1 cellular context compared by ENCODE assay signal in the genomic region with DNA sequence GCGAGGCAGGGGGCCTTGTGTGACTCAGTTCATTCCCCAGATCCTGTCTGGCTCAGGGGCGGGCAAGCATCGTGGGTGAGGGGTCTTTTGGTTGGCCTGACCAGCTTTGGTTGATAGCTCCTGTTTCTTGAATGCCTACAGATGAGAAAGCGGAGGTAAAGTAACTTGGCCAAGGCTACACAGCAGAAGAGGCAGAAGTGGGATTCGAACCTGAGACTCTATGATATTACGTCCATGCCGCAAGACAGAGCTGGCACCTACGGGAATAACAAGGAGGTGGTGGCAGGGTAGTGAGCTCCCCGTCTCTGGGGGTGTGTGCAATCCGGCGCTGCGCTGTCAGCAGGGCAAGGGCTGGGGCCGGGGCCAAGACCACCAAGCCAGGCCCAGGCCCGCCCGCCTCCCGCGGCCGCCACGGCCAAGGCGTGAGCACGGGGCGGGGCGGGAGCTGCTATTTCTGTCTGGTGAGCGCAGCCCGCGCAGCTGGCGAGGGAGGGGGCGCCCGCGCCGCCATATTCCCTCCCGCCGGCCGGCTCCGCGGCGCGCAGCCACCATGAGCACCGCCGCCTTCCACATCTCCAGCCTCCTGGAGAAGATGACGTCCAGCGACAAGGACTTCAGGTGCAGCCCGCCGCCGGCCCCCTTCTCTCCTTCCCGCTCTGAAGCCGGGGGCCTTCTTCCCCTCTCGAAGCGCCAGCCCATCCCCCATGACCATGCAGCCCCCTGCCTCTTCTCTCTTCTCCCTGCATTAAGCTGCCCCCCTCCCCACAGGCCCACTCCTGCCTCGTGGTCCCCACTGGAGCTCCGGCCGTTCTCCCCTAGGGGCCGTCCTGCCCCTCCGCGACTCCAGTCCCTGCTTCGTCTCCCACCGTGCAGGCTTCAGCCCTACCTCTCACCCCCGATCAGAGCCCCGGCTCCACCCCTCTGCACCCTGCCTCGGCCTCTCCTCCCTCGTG.
A peak's percentile ranks its signal among the peaks of the same experiment; 100 is the strongest.
TF ChIP-seq lines count a peak whose summit lies in the region.

Gene CAND2, plus strand, starts transcription at position 510 of the 953 bp plus-strand sequence. Its CDS starts 41 bp downstream, at position 551.

TF ChIP-seq in K562, 482 proteins besides CTCF, POLR2A, EP300 and RAD21 (continued from another document and continues in another):
- TF ChIP-seq, protein P1, sequence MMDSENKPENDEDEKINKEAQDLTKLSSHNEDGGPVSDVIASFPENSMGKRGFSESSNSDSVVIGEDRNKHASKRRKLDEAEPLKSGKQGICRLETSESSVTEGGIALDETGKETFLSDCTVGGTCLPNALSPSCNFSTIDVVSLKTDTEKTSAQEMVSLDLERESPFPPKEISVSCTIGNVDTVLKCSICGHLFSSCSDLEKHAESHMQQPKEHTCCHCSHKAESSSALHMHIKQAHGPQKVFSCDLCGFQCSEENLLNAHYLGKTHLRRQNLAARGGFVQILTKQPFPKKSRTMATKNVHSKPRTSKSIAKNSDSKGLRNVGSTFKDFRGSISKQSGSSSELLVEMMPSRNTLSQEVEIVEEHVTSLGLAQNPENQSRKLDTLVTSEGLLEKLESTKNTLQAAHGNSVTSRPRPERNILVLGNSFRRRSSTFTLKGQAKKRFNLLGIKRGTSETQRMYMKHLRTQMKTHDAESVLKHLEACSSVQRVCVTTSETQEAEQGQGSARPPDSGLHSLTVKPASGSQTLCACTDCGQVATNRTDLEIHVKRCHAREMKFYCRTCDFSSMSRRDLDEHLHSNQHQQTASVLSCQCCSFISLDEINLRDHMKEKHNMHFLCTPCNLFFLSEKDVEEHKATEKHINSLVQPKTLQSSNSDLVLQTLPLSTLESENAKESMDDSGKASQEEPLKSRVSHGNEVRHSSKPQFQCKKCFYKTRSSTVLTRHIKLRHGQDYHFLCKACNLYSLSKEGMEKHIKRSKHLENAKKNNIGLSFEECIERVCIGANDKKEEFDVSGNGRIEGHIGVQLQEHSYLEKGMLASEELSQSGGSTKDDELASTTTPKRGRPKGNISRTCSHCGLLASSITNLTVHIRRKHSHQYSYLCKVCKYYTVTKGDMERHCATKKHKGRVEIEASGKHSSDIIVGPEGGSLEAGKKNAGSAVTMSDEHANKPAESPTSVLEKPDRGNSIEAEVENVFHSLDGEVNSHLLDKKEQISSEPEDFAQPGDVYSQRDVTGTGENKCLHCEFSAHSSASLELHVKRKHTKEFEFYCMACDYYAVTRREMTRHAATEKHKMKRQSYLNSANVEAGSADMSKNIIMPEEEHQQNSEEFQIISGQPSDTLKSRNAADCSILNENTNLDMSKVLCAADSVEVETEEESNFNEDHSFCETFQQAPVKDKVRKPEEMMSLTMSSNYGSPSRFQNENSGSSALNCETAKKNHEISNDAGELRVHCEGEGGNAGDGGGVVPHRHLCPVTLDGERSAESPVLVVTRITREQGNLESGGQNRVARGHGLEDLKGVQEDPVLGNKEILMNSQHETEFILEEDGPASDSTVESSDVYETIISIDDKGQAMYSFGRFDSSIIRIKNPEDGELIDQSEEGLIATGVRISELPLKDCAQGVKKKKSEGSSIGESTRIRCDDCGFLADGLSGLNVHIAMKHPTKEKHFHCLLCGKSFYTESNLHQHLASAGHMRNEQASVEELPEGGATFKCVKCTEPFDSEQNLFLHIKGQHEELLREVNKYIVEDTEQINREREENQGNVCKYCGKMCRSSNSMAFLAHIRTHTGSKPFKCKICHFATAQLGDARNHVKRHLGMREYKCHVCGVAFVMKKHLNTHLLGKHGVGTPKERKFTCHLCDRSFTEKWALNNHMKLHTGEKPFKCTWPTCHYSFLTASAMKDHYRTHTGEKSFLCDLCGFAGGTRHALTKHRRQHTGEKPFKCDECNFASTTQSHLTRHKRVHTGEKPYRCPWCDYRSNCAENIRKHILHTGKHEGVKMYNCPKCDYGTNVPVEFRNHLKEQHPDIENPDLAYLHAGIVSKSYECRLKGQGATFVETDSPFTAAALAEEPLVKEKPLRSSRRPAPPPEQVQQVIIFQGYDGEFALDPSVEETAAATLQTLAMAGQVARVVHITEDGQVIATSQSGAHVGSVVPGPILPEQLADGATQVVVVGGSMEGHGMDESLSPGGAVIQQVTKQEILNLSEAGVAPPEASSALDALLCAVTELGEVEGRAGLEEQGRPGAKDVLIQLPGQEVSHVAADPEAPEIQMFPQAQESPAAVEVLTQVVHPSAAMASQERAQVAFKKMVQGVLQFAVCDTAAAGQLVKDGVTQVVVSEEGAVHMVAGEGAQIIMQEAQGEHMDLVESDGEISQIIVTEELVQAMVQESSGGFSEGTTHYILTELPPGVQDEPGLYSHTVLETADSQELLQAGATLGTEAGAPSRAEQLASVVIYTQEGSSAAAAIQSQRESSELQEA (IDR thresholded peaks at IDR 0.05; ENCODE audit: low read depth): no peak
- TF ChIP-seq MCM7 (IDR thresholded peaks at IDR 0.05) (no peak), ZNF146 (CRISPR knock-in tag; IDR thresholded peaks at IDR 0.05; ENCODE audit: unreplicated experiment) (no peak), ZNF589 (CRISPR knock-in tag; IDR thresholded peaks at IDR 0.05; ENCODE audit: low read depth) (no peak), SIX5 (IDR thresholded peaks at IDR 0.05; ENCODE audit: borderline replicate concordance in 1 of 2, insufficient read depth in 1 of 2, low read depth in 1 of 2, low read length in 2 of 2) (no peak), SIN3B (IDR thresholded peaks at IDR 0.05; ENCODE audit: low read depth) (0 out of 2 replicates have a peak, but pooled peaks have one; percentile 16), ZNF263 (CRISPR knock-in tag; IDR thresholded peaks at IDR 0.05; ENCODE audit: borderline replicate concordance) (no peak; the same call in 1 of the 2 replicates), ZNF766 (CRISPR knock-in tag; conservative IDR thresholded peaks at IDR 0.05) (no peak), L3MBTL2 (IDR thresholded peaks at IDR 0.05) (peak; percentile 88), MEF2D (tag; conservative IDR thresholded peaks at IDR 0.05; ENCODE audit: low read depth) (peak; percentile 58; the same call in 1 of the 2 replicates), ZNF133 (CRISPR knock-in tag; IDR thresholded peaks at IDR 0.05) (no peak), TBP (optimal IDR thresholded peaks at IDR 0.05; ENCODE audit: low read depth, low read length) (peak; percentile 57), SMAD3 (CRISPR knock-in tag; conservative IDR thresholded peaks at IDR 0.05) (no peak), ARNT (IDR thresholded peaks at IDR 0.05) (no peak), TRIM28 (IDR thresholded peaks at IDR 0.05) (no peak; the same call in 1 of the 2 replicates), E2F6 (IDR thresholded peaks at IDR 0.05; ENCODE audit: borderline replicate concordance in 1 of 2, extremely low read depth in 1 of 2, insufficient read depth in 1 of 2, insufficient read length in 1 of 2, low read depth in 1 of 2, low read length in 1 of 2, poor library complexity in 1 of 2, severe bottlenecking in 1 of 2) (peak; percentile 68 to 86), NR3C1 (CRISPR knock-in tag; IDR thresholded peaks at IDR 0.05) (no peak), NR2C1 (IDR thresholded peaks at IDR 0.05) (no peak), NR2C1 (tag; IDR thresholded peaks at IDR 0.05) (no peak), MNT (conservative IDR thresholded peaks at IDR 0.05) (peak; percentile 28 to 74; a peak in 3 of 4 replicates), REST (CRISPR knock-in tag; IDR thresholded peaks at IDR 0.05; ENCODE audit: low read depth) (peak; percentile 52; the same call in 1 of the 2 replicates), PPARD (CRISPR knock-in tag; IDR thresholded peaks at IDR 0.05) (no peak), ELF4 (CRISPR knock-in tag; IDR thresholded peaks at IDR 0.05) (0 out of 2 replicates have a peak, but pooled peaks have one; percentile 52), ZNF197 (CRISPR knock-in tag; IDR thresholded peaks at IDR 0.05; ENCODE audit: low read depth) (no peak), ZNF408 (CRISPR knock-in tag; IDR thresholded peaks at IDR 0.05; ENCODE audit: low read depth) (no peak), FOXA3 (CRISPR knock-in tag; conservative IDR thresholded peaks at IDR 0.05 in 1 of 2, IDR thresholded peaks at IDR 0.05 in 1 of 2) (0 out of 4 replicates have a peak, but pooled peaks of 1 of the 2 experiments have one; percentile 60), MCM2 (IDR thresholded peaks at IDR 0.05; ENCODE audit: low read depth) (no peak), HLTF (IDR thresholded peaks at IDR 0.05) (0 out of 2 replicates have a peak, but pooled peaks have one; percentile 27), JUNB (CRISPR knock-in tag; conservative IDR thresholded peaks at IDR 0.05) (no peak), PURB (CRISPR knock-in tag; IDR thresholded peaks at IDR 0.05; ENCODE audit: low read depth) (no peak; the same call in 1 of the 2 replicates)
- TF ChIP-seq, protein P2, sequence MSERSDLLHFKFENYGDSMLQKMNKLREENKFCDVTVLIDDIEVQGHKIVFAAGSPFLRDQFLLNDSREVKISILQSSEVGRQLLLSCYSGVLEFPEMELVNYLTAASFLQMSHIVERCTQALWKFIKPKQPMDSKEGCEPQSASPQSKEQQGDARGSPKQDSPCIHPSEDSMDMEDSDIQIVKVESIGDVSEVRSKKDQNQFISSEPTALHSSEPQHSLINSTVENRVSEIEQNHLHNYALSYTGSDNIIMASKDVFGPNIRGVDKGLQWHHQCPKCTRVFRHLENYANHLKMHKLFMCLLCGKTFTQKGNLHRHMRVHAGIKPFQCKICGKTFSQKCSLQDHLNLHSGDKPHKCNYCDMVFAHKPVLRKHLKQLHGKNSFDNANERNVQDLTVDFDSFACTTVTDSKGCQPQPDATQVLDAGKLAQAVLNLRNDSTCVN (CRISPR knock-in tag; IDR thresholded peaks at IDR 0.05): 0 out of 2 replicates have a peak, but pooled peaks have one; percentile 33
- TF ChIP-seq, protein P3, sequence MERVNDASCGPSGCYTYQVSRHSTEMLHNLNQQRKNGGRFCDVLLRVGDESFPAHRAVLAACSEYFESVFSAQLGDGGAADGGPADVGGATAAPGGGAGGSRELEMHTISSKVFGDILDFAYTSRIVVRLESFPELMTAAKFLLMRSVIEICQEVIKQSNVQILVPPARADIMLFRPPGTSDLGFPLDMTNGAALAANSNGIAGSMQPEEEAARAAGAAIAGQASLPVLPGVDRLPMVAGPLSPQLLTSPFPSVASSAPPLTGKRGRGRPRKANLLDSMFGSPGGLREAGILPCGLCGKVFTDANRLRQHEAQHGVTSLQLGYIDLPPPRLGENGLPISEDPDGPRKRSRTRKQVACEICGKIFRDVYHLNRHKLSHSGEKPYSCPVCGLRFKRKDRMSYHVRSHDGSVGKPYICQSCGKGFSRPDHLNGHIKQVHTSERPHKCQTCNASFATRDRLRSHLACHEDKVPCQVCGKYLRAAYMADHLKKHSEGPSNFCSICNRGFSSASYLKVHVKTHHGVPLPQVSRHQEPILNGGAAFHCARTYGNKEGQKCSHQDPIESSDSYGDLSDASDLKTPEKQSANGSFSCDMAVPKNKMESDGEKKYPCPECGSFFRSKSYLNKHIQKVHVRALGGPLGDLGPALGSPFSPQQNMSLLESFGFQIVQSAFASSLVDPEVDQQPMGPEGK (CRISPR knock-in tag; IDR thresholded peaks at IDR 0.05; ENCODE audit: borderline replicate concordance): 0 out of 2 replicates have a peak, but pooled peaks have one; percentile 15
- TF ChIP-seq, protein P4, sequence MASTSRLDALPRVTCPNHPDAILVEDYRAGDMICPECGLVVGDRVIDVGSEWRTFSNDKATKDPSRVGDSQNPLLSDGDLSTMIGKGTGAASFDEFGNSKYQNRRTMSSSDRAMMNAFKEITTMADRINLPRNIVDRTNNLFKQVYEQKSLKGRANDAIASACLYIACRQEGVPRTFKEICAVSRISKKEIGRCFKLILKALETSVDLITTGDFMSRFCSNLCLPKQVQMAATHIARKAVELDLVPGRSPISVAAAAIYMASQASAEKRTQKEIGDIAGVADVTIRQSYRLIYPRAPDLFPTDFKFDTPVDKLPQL (IDR thresholded peaks at IDR 0.05; ENCODE audit: extremely low read depth, insufficient read length): no peak
- TF ChIP-seq, protein P5, sequence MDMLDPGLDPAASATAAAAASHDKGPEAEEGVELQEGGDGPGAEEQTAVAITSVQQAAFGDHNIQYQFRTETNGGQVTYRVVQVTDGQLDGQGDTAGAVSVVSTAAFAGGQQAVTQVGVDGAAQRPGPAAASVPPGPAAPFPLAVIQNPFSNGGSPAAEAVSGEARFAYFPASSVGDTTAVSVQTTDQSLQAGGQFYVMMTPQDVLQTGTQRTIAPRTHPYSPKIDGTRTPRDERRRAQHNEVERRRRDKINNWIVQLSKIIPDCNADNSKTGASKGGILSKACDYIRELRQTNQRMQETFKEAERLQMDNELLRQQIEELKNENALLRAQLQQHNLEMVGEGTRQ (CRISPR knock-in tag; IDR thresholded peaks at IDR 0.05): no peak
